ENCODE assay signal across 18 cellular contexts in genomic region chr1:221911714-221912113, GRCh38.
DNase-seq lines count a peak whose midpoint lies in the region; ATAC-seq, FAIRE-seq and TF ChIP-seq lines count a peak whose summit lies in the region.
"Had no signal": no experiment of that assay in that cellular context is flagged by ENCODE, and none has a peak within 500 bp of the region (broad histone marks: within the 10 kb centered on the region; RNA-seq: fewer than 3 reads in every experiment).

No MANE protein-coding gene starts in this region.

- H3K36me3 ChIP-seq in bronchial epithelial cell (ENCODE audit: control insufficient read depth, insufficient read depth, low read length): no peaks in the 10 kb centered on the region
- H3K36me3 ChIP-seq: BLaER1, right atrium auricular region, tibial artery had no signal

- H3K36me3 Mint-ChIP-seq in CD14-positive monocyte: peaks cover 41 to 48% of the 10 kb centered on the region in 2 donors
- H3K36me3 Mint-ChIP-seq: activated naive CD8-positive, alpha-beta T cell treated with anti-CD3 and anti-CD28 coated beads for 36 hours had no signal

- no peaks in the 10 kb centered on the region for H3K4me1 Mint-ChIP-seq in CD14-positive monocyte

- H3K9me3 Mint-ChIP-seq in CD14-positive monocyte: no peaks in the 10 kb centered on the region
- H3K9me3 Mint-ChIP-seq: activated naive CD8-positive, alpha-beta T cell treated with anti-CD3 and anti-CD28 coated beads for 36 hours; neural crest cell had no signal

- no peak overlapping the region for H3K4me3 ChIP-seq in bronchial epithelial cell (ENCODE audit: low read depth, low read length)
- H3K4me3 ChIP-seq: BLaER1, right atrium auricular region, tibial artery had no signal

- H3K4me3 Mint-ChIP-seq in CD14-positive monocyte: no peak overlapping the region
- H3K4me3 Mint-ChIP-seq: activated naive CD8-positive, alpha-beta T cell treated with anti-CD3 and anti-CD28 coated beads for 36 hours; neural crest cell had no signal

- H3K27me3 ChIP-seq in bronchial epithelial cell (ENCODE audit: control insufficient read depth, insufficient read depth, low read length): no peaks in the 10 kb centered on the region
- H3K27me3 ChIP-seq: BLaER1, right atrium auricular region, tibial artery had no signal

- DNase-seq in bronchial epithelial cell (ENCODE audit: low read depth): peak; percentile 15
- DNase-seq in stimulated activated CD4-positive, alpha-beta T cell treated with anti-CD3 and anti-CD28 coated beads, Interleukin-1b, Interleukin-23, amount 100 ng/mL, for 48 hours: no peak
- no peak for DNase-seq in CD14-positive monocyte (ENCODE audit: low spot score)
- DNase-seq in activated CD4-positive, CD25-positive, alpha-beta regulatory T cell (lab: John Stamatoyannopoulos, UW): no peak
- DNase-seq: activated CD4-positive, alpha-beta T cell treated with anti-CD3 and anti-CD28 coated beads for 4 hours; activated T-cell treated with anti-CD3 and anti-CD28 coated beads, Interleukin-2, amount 50 U/mL, for 1 hour; DMS53; NCI-H1930; NCI-H774; tibial artery had no signal

- intact Hi-C loops in CD14-positive monocyte (cut with micrococcal nuclease): no loop called here

- FAIRE-seq in bronchial epithelial cell (lab: Jason Lieb, UNC): no peak
- FAIRE-seq: frontal cortex had no signal

- ATAC-seq in GM18907 (IDR thresholded peaks at IDR 0.05; ENCODE audit: unreplicated experiment): peak; percentile 73
- ATAC-seq in GM21526 (IDR thresholded peaks at IDR 0.05; ENCODE audit: low FRiP score, unreplicated experiment): peak; percentile 85
- peak; percentile 79 for ATAC-seq in HG03108 (IDR thresholded peaks at IDR 0.05; ENCODE audit: unreplicated experiment)

- no peak for TF ChIP-seq CTCF in bronchial epithelial cell (IDR thresholded peaks at IDR 0.05; ENCODE audit: insufficient read depth, low read length, severe bottlenecking)
- TF ChIP-seq CTCF in CD14-positive monocyte (IDR thresholded peaks at IDR 0.05): no peak

- H3K27ac Mint-ChIP-seq in CD14-positive monocyte: no peak overlapping the region

- peaks cover 0 to 2% (median 2%) of the 10 kb centered on the region in 3 donors for H3K27me3 Mint-ChIP-seq in CD14-positive monocyte (ENCODE audit: low read depth in 3 of 3)
- H3K27me3 Mint-ChIP-seq: activated naive CD8-positive, alpha-beta T cell treated with anti-CD3 and anti-CD28 coated beads for 36 hours had no signal
